ENCODE assay signal across 8 cellular contexts in the genomic region with DNA sequence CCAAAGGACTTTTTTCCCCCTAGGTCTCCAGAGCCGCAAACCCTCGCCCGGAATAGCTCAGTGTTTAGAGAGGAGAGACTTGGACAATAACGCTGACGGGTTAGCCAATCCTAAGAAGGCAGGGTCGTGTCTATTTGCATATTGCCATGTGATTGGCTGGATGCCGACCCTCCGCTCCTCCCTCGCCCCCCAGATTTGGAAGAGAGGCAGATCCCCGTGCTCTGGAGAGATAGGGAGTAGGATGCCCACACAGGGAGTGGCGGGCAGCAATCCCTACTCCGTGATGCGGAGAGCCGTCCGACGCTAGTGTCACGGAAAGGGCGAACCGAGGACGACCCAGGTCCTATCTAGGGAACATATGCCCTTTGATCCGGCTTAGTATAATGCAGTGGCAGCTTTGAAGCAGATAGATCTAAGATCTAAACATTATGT. TPM values are rescaled to one million over a fixed set of nuclear protein-coding genes. Genes with fewer than 3 reads are reported as not detected.
A peak's percentile ranks its signal among the peaks of the same experiment; 100 is the strongest.
DNase-seq lines count a peak whose midpoint lies in the region; ATAC-seq, FAIRE-seq and TF ChIP-seq lines count a peak whose summit lies in the region.

No MANE protein-coding gene starts in this region.

- H3K4me3 Mint-ChIP-seq in WTC11 = peak overlapping the region; percentile 69

- DNase-seq in D721Med (ENCODE audit: insufficient read length, low spot score) (peak; percentile 79), NCI-H1694 treated with DMSO at 0.1 percent for 48 hours (lab: John Stamatoyannopoulos, UW) (peak; percentile 97), WTC11 (ENCODE audit: low spot score) (peak; percentile 87), transverse colon (peak; percentile 34)

- 2% methylated on average over 21 of the region's 21 CpGs; no CpG with 5 or more reads in 1 of the 2 donors for WGBS in transverse colon (ENCODE audit: low coverage in 1 of 2), 2 donors

- H3K9ac ChIP-seq in iPS-18a (ENCODE audit: low read length) = no peak overlapping the region

- H3K36me3 Mint-ChIP-seq in WTC11 = no peaks in the 10 kb centered on the region

- CTCF ChIA-PET in WTC11 (lab: Charles Lee) = interaction anchor here (0.7 to 4.8 kb wide), 24 partner anchors 9 to 333 kb away, joined by 3 to 57 read pairs (median 5); a partner anchor contains a TSS

- intact Hi-C loops in transverse colon (cut with DNase I; ENCODE audit: low total_unique reads) = no loop called here

- TF ChIP-seq CTCF in D721Med (IDR thresholded peaks at IDR 0.05; ENCODE audit: insufficient read depth, missing control alignments) (no peak), WTC11 (IDR thresholded peaks at IDR 0.05) (no peak), transverse colon (IDR thresholded peaks at IDR 0.05) (no peak)

- TF ChIP-seq POLR2A in transverse colon (IDR thresholded peaks at IDR 0.05) = no peak

- TF ChIP-seq EP300 in transverse colon (IDR thresholded peaks at IDR 0.05; ENCODE audit: low read depth) = no peak

- H3K4me1 Mint-ChIP-seq in WTC11 = peaks cover 38% of the 10 kb centered on the region

- POLR2A ChIA-PET in WTC11 (lab: Charles Lee) = no interaction called here

- H3K36me3 ChIP-seq in iPS-18a (ENCODE audit: control insufficient read depth, low read depth, low read length) (no peaks in the 10 kb centered on the region), transverse colon (no peaks in the 10 kb centered on the region)

- no peak overlapping the region for H3K27ac Mint-ChIP-seq in WTC11

- H3K9me3 ChIP-seq in iPS-18a (ENCODE audit: control insufficient read depth, low read depth, low read length) (no peaks in the 10 kb centered on the region), transverse colon (no peaks in the 10 kb centered on the region)

- in situ Hi-C loops in transverse colon (cut with MboI; ENCODE audit: low pct_ligation_motif_present in 1 of 4, low pct_unique_long_range_greater_than_20kb in 1 of 4, low sequenced_read_pairs in 3 of 4) = no loop called here

- peak; percentile 94 for ATAC-seq in WTC11
- ATAC-seq in HG02571 (IDR thresholded peaks at IDR 0.05; ENCODE audit: unreplicated experiment) = no peak
- ATAC-seq in GM21825 (IDR thresholded peaks at IDR 0.05; ENCODE audit: unreplicated experiment) = no peak
- no peak for ATAC-seq in GM21723 (IDR thresholded peaks at IDR 0.05; ENCODE audit: unreplicated experiment)

- H3K4me1 ChIP-seq in iPS-18a (ENCODE audit: control insufficient read depth, low read depth, low read length) = peaks cover 5% of the 10 kb centered on the region
- peaks cover 6 to 20% (median 12%) of the 10 kb centered on the region in 4 donors for H3K4me1 ChIP-seq in transverse colon

- H3K27me3 Mint-ChIP-seq in WTC11 (ENCODE audit: low read depth) = peaks cover 93% of the 10 kb centered on the region

- H3K4me3 ChIP-seq in iPS-18a (ENCODE audit: low read length) (peak overlapping the region; percentile 17), transverse colon (peak overlapping the region in 1 of 4 donors; percentile 8)

- H3K27me3 ChIP-seq in iPS-18a (ENCODE audit: control insufficient read depth, insufficient read depth, low read length) = peaks cover 95% of the 10 kb centered on the region
- H3K27me3 ChIP-seq in transverse colon = peaks cover 98% of the 10 kb centered on the region

- FAIRE-seq in D721Med (lab: Jason Lieb, UNC) = peak; percentile 90

- H3K27ac ChIP-seq in iPS-18a (ENCODE audit: low read length) (no peak overlapping the region), transverse colon (peak overlapping the region in 1 of 4 donors; percentile 6)

- H3K9me3 Mint-ChIP-seq in WTC11 = no peaks in the 10 kb centered on the region

TF ChIP-seq in WTC11, 78 proteins besides CTCF, POLR2A, EP300 and RAD21 (continues in another document):
- TF ChIP-seq, protein P1, sequence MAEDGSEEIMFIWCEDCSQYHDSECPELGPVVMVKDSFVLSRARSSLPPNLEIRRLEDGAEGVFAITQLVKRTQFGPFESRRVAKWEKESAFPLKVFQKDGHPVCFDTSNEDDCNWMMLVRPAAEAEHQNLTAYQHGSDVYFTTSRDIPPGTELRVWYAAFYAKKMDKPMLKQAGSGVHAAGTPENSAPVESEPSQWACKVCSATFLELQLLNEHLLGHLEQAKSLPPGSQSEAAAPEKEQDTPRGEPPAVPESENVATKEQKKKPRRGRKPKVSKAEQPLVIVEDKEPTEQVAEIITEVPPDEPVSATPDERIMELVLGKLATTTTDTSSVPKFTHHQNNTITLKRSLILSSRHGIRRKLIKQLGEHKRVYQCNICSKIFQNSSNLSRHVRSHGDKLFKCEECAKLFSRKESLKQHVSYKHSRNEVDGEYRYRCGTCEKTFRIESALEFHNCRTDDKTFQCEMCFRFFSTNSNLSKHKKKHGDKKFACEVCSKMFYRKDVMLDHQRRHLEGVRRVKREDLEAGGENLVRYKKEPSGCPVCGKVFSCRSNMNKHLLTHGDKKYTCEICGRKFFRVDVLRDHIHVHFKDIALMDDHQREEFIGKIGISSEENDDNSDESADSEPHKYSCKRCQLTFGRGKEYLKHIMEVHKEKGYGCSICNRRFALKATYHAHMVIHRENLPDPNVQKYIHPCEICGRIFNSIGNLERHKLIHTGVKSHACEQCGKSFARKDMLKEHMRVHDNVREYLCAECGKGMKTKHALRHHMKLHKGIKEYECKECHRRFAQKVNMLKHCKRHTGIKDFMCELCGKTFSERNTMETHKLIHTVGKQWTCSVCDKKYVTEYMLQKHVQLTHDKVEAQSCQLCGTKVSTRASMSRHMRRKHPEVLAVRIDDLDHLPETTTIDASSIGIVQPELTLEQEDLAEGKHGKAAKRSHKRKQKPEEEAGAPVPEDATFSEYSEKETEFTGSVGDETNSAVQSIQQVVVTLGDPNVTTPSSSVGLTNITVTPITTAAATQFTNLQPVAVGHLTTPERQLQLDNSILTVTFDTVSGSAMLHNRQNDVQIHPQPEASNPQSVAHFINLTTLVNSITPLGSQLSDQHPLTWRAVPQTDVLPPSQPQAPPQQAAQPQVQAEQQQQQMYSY (CRISPR knock-in tag; IDR thresholded peaks at IDR 0.05) = no peak
- peak; percentile 40; the same call in 1 of the 2 replicates for TF ChIP-seq NFYB (CRISPR knock-in tag; conservative IDR thresholded peaks at IDR 0.05; ENCODE audit: low read depth)
- TF ChIP-seq, protein P2, sequence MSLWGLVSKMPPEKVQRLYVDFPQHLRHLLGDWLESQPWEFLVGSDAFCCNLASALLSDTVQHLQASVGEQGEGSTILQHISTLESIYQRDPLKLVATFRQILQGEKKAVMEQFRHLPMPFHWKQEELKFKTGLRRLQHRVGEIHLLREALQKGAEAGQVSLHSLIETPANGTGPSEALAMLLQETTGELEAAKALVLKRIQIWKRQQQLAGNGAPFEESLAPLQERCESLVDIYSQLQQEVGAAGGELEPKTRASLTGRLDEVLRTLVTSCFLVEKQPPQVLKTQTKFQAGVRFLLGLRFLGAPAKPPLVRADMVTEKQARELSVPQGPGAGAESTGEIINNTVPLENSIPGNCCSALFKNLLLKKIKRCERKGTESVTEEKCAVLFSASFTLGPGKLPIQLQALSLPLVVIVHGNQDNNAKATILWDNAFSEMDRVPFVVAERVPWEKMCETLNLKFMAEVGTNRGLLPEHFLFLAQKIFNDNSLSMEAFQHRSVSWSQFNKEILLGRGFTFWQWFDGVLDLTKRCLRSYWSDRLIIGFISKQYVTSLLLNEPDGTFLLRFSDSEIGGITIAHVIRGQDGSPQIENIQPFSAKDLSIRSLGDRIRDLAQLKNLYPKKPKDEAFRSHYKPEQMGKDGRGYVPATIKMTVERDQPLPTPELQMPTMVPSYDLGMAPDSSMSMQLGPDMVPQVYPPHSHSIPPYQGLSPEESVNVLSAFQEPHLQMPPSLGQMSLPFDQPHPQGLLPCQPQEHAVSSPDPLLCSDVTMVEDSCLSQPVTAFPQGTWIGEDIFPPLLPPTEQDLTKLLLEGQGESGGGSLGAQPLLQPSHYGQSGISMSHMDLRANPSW (CRISPR knock-in tag; conservative IDR thresholded peaks at IDR 0.05; ENCODE audit: low read depth) = no peak
- TF ChIP-seq NFE2L1 (CRISPR knock-in tag; IDR thresholded peaks at IDR 0.05) = no peak
- TF ChIP-seq SP1 (CRISPR knock-in tag; conservative IDR thresholded peaks at IDR 0.05) = 0 out of 2 replicates have a peak, but pooled peaks have one; percentile 29
- TF ChIP-seq, protein P3, sequence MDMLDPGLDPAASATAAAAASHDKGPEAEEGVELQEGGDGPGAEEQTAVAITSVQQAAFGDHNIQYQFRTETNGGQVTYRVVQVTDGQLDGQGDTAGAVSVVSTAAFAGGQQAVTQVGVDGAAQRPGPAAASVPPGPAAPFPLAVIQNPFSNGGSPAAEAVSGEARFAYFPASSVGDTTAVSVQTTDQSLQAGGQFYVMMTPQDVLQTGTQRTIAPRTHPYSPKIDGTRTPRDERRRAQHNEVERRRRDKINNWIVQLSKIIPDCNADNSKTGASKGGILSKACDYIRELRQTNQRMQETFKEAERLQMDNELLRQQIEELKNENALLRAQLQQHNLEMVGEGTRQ (CRISPR knock-in tag; IDR thresholded peaks at IDR 0.05) = peak; percentile 65
- no peak for TF ChIP-seq ETV6 (CRISPR knock-in tag; IDR thresholded peaks at IDR 0.05)

RNA-seq across cellular contexts. Expression of a gene that starts 1.4 kb away (rescaled TPM):
- not detected in 3 replicates for total RNA-seq in WTC11 (2021)
- total RNA-seq in transverse colon = 100 to 1,000 TPM in 1 of 4 donors, 1 to 10 TPM in 1, under 1 TPM in 1, not detected in 1; 0.82 to 164 (median 1.7) TPM

RNA-seq across cellular contexts. Expression of a gene that starts 19.7 kb away (rescaled TPM):
- total RNA-seq in WTC11 (2021) (not detected in 3 replicates), transverse colon (1 to 10 TPM in 1 of 4 donors, under 1 TPM in 1, not detected in 2; 0.27 to 1.6 TPM)

RNA-seq across cellular contexts. Expression of a gene that starts 29.4 kb away (rescaled TPM):
- total RNA-seq in WTC11 (2021) (not detected in 3 replicates), transverse colon (not detected)

Comparison
In these comparisons a context has a peak if more than half of its experiments do, and no peak if none do; other contexts are left out.
1. DNase-seq: peak in every context shown above with its lines; median percentile 97 in NCI-H1694 treated with DMSO at 0.1 percent for 48 hours; 87 in WTC11; 79 in D721Med; 34 in transverse colon.